Comparison of ENCODE assay signal across 11 cellular contexts in the genomic region with DNA sequence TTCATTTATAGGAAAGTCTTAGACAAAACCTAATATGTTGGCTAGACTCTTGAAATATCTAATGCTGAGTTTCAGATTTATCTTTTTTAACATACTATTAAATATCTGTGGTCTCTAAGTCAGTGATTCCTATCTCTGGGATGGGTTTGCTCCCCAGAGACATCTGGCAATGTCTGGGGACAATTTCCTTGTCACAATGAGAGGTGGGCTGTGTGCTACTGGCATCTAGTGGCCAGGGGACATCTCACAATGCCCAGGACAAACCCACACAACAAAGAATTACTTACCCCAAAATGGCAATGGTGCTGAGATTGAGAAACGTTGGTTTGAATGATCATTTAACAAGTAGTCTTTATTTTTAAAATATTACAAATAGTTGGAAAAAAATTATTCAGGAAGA.
DNase-seq lines count a peak whose midpoint lies in the region; ATAC-seq and TF ChIP-seq lines count a peak whose summit lies in the region.
"Had no signal": no experiment of that assay in that cellular context is flagged by ENCODE, and none has a peak within 500 bp of the region (broad histone marks: within the 10 kb centered on the region; RNA-seq: fewer than 3 reads in every experiment).

No MANE protein-coding gene starts in this region.

- H3K4me1 ChIP-seq in NT2/D1 (ENCODE audit: insufficient read depth, insufficient read length) (no peaks in the 10 kb centered on the region), thyroid gland (no peaks in the 10 kb centered on the region)

- intact Hi-C loops in thyroid gland (cut with DNase I), result loop anchor here (10.0 kb wide), 1 partner anchor 288 kb away; no protein-coding TSS in a partner anchor

- H3K27me3 ChIP-seq in NT2/D1 (ENCODE audit: insufficient read depth, insufficient read length), result no peaks in the 10 kb centered on the region
- no peaks in the 10 kb centered on the region for H3K27me3 ChIP-seq in thyroid gland

- no peak overlapping the region for H3K4me3 ChIP-seq in NT2/D1 (ENCODE audit: insufficient read length, low read depth)
- no peak overlapping the region for H3K4me3 ChIP-seq in fibroblast of mammary gland (ENCODE audit: control insufficient read depth, low read depth, low read length)
- no peak overlapping the region for H3K4me3 ChIP-seq in thyroid gland (replicated peaks in 1 of 3)
- H3K4me3 ChIP-seq: SK-N-MC had no signal

- H3K36me3 ChIP-seq in NT2/D1 (ENCODE audit: insufficient read depth, insufficient read length, low read length) (peaks cover 2% of the 10 kb centered on the region), thyroid gland (no peaks in the 10 kb centered on the region)

- no peak for ATAC-seq in HG02938 (IDR thresholded peaks at IDR 0.05; ENCODE audit: unreplicated experiment)
- ATAC-seq in HG03025 (IDR thresholded peaks at IDR 0.05; ENCODE audit: low FRiP score, unreplicated experiment), result no peak

- 67 to 80% methylated on average over 1 of the region's 1 CpG for WGBS in thyroid gland, 2 donors

- no peak overlapping the region for H3K9ac ChIP-seq in NT2/D1 (ENCODE audit: insufficient read length, low read depth)

- peak; percentile 36 for TF ChIP-seq CTCF in fibroblast of mammary gland (conservative IDR thresholded peaks at IDR 0.05; ENCODE audit: control insufficient read depth, insufficient read depth, low read depth, low read length)
- TF ChIP-seq CTCF in thyroid gland (IDR thresholded peaks at IDR 0.05), result peak in 4 of 6 experiments; percentile 11 to 40 (median 36)

- DNase-seq in SKM-1 treated with dmso at 0.1 percent for 144 hours (lab: John Stamatoyannopoulos, UW; ENCODE audit: unreplicated experiment) (peak; percentile 3), SKM-1 (lab: John Stamatoyannopoulos, UW; ENCODE audit: unreplicated experiment) (no peak), NT2/D1 (ENCODE audit: low read depth, low spot score) (peak; percentile 23), fibroblast of mammary gland (ENCODE audit: low read depth) (peak; percentile 10), thyroid gland (peak in 1 of 2 donors; percentile 15), ureter (ENCODE audit: low spot score) (no peak)
- DNase-seq: CD4-positive, alpha-beta T cell; naive B cell had no signal

- H3K27ac ChIP-seq in thyroid gland, result no peak overlapping the region
- H3K27ac ChIP-seq: SK-N-MC had no signal

- no peak for TF ChIP-seq POLR2A in thyroid gland (IDR thresholded peaks at IDR 0.05)

- H3K9me3 ChIP-seq in NT2/D1 (ENCODE audit: insufficient read depth, low read length) (no peaks in the 10 kb centered on the region), thyroid gland (no peaks in the 10 kb centered on the region)

Comparison
In these comparisons a context has a peak if more than half of its experiments do, and no peak if none do; other contexts are left out.
1. DNase-seq: peak in SKM-1 treated with dmso at 0.1 percent for 144 hours (single experiment), NT2/D1 (single experiment) and fibroblast of mammary gland (single experiment); none in SKM-1 (single experiment) and ureter (single experiment).